7 cellular contexts compared by ENCODE assay signal in the genomic region with DNA sequence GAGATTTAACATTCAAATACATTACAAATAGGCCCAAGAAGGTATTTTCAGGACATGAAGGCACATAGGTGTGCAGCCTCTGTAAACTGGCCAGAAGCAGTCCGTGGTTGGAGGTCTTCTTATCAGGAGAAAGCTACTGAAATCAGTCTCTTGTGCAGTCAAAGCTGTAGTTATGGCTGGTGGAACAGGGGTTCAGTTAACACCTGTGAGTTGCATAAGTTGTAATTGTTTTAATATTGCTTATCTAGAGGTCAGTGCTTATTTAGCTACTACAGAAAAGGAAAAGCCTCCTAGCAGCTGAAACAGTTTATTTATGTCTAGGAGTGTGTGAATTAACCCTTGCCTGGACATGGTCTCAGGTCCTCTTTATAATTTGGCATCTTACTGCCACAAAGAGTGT.
"Had no signal": no experiment of that assay in that cellular context is flagged by ENCODE, and none has a peak within 500 bp of the region (broad histone marks: within the 10 kb centered on the region; RNA-seq: fewer than 3 reads in every experiment).

No MANE protein-coding gene starts in this region.

- H3K27ac ChIP-seq: HL-60 had no signal

- H2AFZ ChIP-seq: GM23338 had no signal

- DNase-seq: H9, HCEC 1CT had no signal

- FAIRE-seq: H1, H54, HepG2 had no signal

- ATAC-seq: GM23338, HepG2 had no signal

- H3K4me2 ChIP-seq: GM23338 had no signal

- H3K4me3 ChIP-seq: GM23338 had no signal
